Comparison of ENCODE assay signal across 10 cellular contexts in the genomic region with DNA sequence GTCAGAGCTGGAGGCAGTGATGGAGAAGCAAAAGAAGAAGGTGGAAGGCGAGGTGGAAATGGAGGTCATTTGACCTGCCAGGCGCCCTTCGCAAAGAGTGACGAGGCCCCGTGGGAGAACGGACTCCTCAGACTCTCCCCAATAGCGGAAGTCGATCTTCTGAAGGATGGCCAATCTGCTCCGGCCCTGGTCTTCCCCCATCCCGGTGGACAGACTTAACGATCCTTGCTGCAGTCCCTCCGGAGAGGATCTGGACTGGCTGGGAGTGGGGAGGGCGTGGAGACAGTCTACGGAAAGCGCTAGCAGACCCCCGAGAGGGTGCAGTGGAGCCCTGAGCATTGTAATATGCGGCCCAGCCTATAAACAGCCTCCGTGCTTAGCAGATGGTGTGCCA. TPM values are rescaled to one million over a fixed set of nuclear protein-coding genes. Genes with fewer than 3 reads are reported as not detected.
DNase-seq lines count a peak whose midpoint lies in the region; ATAC-seq and TF ChIP-seq lines count a peak whose summit lies in the region.
"Had no signal": no experiment of that assay in that cellular context is flagged by ENCODE, and none has a peak within 500 bp of the region (broad histone marks: within the 10 kb centered on the region; RNA-seq: fewer than 3 reads in every experiment).

No MANE protein-coding gene starts in this region.

- no peaks in the 10 kb centered on the region for H3K9me3 Mint-ChIP-seq in Calu3 (ENCODE audit: low read depth, unreplicated experiment)
- no peaks in the 10 kb centered on the region for H3K9me3 Mint-ChIP-seq in activated T-helper 2 cell treated with anti-CD3 and anti-CD28 coated beads, Interferon-gamma antibody, Interleukin-2, Interleukin-4, amounts not matched to agents 10 μg/mL and 5 μg/mL and 100 μg/mL, durations not matched to agents 14 hours and 24 hours and 36 hours

- intact Hi-C loops in Calu3 (cut with micrococcal nuclease; ENCODE audit: unreplicated experiment): no loop called here
- intact Hi-C loops in activated T-helper 2 cell treated with anti-CD3 and anti-CD28 coated beads, Interferon-gamma antibody, Interleukin-2, Interleukin-4, amounts not matched to agents 10 μg/mL and 5 μg/mL and 100 μg/mL, durations not matched to agents 14 hours and 24 hours and 36 hours (cut with micrococcal nuclease): loop anchor here (10.0 kb wide), 2 partner anchors 77 to 623 kb away; partner anchors contain the start of genes DNAAF3 and LENG9
- intact Hi-C loops in left ventricle myocardium inferior (cut with micrococcal nuclease): no loop called here

- peaks cover 56% of the 10 kb centered on the region for H3K36me3 Mint-ChIP-seq in Calu3 (ENCODE audit: insufficient read depth, unreplicated experiment)
- peaks cover 31% of the 10 kb centered on the region for H3K36me3 Mint-ChIP-seq in activated T-helper 2 cell treated with anti-CD3 and anti-CD28 coated beads, Interferon-gamma antibody, Interleukin-2, Interleukin-4, amounts not matched to agents 10 μg/mL and 5 μg/mL and 100 μg/mL, durations not matched to agents 14 hours and 24 hours and 36 hours (ENCODE audit: low read depth)

- H3K4me3 Mint-ChIP-seq in Calu3 (ENCODE audit: low read depth, unreplicated experiment): no peak overlapping the region
- peak overlapping the region; percentile 37 for H3K4me3 Mint-ChIP-seq in activated T-helper 2 cell treated with anti-CD3 and anti-CD28 coated beads, Interferon-gamma antibody, Interleukin-2, Interleukin-4, amounts not matched to agents 10 μg/mL and 5 μg/mL and 100 μg/mL, durations not matched to agents 14 hours and 24 hours and 36 hours (ENCODE audit: low read depth)

- H3K36me3 ChIP-seq in left ventricle myocardium inferior: peaks cover 23% of the 10 kb centered on the region

- CTCF ChIA-PET in Calu3 (lab: Charles Lee): interaction anchor here (1.2 to 1.5 kb wide), 2 partner anchors 19 to 25 kb away, joined by 3 to 5 read pairs; partner anchors contain the start of gene RDH13

- ATAC-seq in GM19455 (IDR thresholded peaks at IDR 0.05; ENCODE audit: unreplicated experiment): no peak

- peak overlapping the region; percentile 70 for H3K4me3 ChIP-seq in left ventricle myocardium inferior
- H3K4me3 ChIP-seq in retinal pigment epithelial cell (ENCODE audit: low read length): peak overlapping the region; percentile 64
- H3K4me3 ChIP-seq: lung had no signal

- H3K4me1 Mint-ChIP-seq in Calu3 (ENCODE audit: low read depth, unreplicated experiment): no peaks in the 10 kb centered on the region
- peaks cover 14% of the 10 kb centered on the region for H3K4me1 Mint-ChIP-seq in activated T-helper 2 cell treated with anti-CD3 and anti-CD28 coated beads, Interferon-gamma antibody, Interleukin-2, Interleukin-4, amounts not matched to agents 10 μg/mL and 5 μg/mL and 100 μg/mL, durations not matched to agents 14 hours and 24 hours and 36 hours (ENCODE audit: low read depth)

- no peaks in the 10 kb centered on the region for H3K27me3 Mint-ChIP-seq in Calu3 (ENCODE audit: unreplicated experiment)
- H3K27me3 Mint-ChIP-seq in activated T-helper 2 cell treated with anti-CD3 and anti-CD28 coated beads, Interferon-gamma antibody, Interleukin-2, Interleukin-4, amounts not matched to agents 10 μg/mL and 5 μg/mL and 100 μg/mL, durations not matched to agents 14 hours and 24 hours and 36 hours (ENCODE audit: low read depth): peaks cover 40% of the 10 kb centered on the region

- TF ChIP-seq CTCF in Calu3 (IDR thresholded peaks at IDR 0.05; ENCODE audit: unreplicated experiment) (no peak), left ventricle myocardium inferior (IDR thresholded peaks at IDR 0.05; ENCODE audit: borderline replicate concordance) (no peak), retinal pigment epithelial cell (conservative IDR thresholded peaks at IDR 0.05; ENCODE audit: low read depth, low read length) (no peak)

- peaks cover 42% of the 10 kb centered on the region for H3K27me3 ChIP-seq in left ventricle myocardium inferior (ENCODE audit: low read depth)

- DNase-seq in Calu3: no peak
- DNase-seq in activated T-helper 2 cell treated with anti-CD3 and anti-CD28 coated beads, Interferon-gamma antibody, Interleukin-2, Interleukin-4, amounts not matched to agents 10 μg/mL and 5 μg/mL and 100 μg/mL, durations not matched to agents 14 hours and 24 hours and 36 hours (ENCODE audit: low spot score): no peak
- no peak for DNase-seq in left ventricle myocardium inferior
- no peak for DNase-seq in retinal pigment epithelial cell (ENCODE audit: low read depth)
- no peak for DNase-seq in stimulated activated CD4-positive, alpha-beta T cell treated with anti-CD3 and anti-CD28 coated beads, Interleukin-15, amount 100 ng/mL, for 24 hours
- no peak for DNase-seq in HCEC 1CT
- no peak for DNase-seq in NK-92 (lab: John Stamatoyannopoulos, UW; ENCODE audit: unreplicated experiment)

- H3K4me1 ChIP-seq in left ventricle myocardium inferior: peaks cover 42% of the 10 kb centered on the region

- no peak overlapping the region for H3K27ac Mint-ChIP-seq in Calu3 (ENCODE audit: unreplicated experiment)
- no peak overlapping the region for H3K27ac Mint-ChIP-seq in activated T-helper 2 cell treated with anti-CD3 and anti-CD28 coated beads, Interferon-gamma antibody, Interleukin-2, Interleukin-4, amounts not matched to agents 10 μg/mL and 5 μg/mL and 100 μg/mL, durations not matched to agents 14 hours and 24 hours and 36 hours

- peak overlapping the region; percentile 64 for H3K27ac ChIP-seq in left ventricle myocardium inferior (replicated peaks)

- H3K9me3 ChIP-seq in left ventricle myocardium inferior (replicated peaks): no peaks in the 10 kb centered on the region

- TSS peak; percentile 62 for BruUV-seq in Calu3 (replicated peaks; lab: Mats Ljungman, UMichigan)

RNA-seq across cellular contexts. Expression of gene EPS8L1, which starts 11.9 kb away (rescaled TPM):
- 97.3 and 147 TPM in 2 replicates for total RNA-seq in Calu3 (2022)
- 4.9 and 6.6 TPM in 2 replicates for total RNA-seq in activated T-helper 2 cell treated with anti-CD3 and anti-CD28 coated beads, Interferon-gamma antibody, Interleukin-2, Interleukin-4, amounts not matched to agents 10 μg/mL and 5 μg/mL and 100 μg/mL, durations not matched to agents 14 hours and 24 hours and 36 hours
- total RNA-seq in left ventricle myocardium inferior: 0.88 TPM

RNA-seq across cellular contexts. Expression of gene RDH13, which starts 24.6 kb away (rescaled TPM):
- 50.1 and 54.5 TPM in 2 replicates for total RNA-seq in Calu3 (2022)
- total RNA-seq in activated T-helper 2 cell treated with anti-CD3 and anti-CD28 coated beads, Interferon-gamma antibody, Interleukin-2, Interleukin-4, amounts not matched to agents 10 μg/mL and 5 μg/mL and 100 μg/mL, durations not matched to agents 14 hours and 24 hours and 36 hours: 18.3 and 18.9 TPM in 2 replicates
- total RNA-seq in left ventricle myocardium inferior: 53.8 TPM

RNA-seq across cellular contexts. Expression of gene PPP1R12C, which starts 29.9 kb away (rescaled TPM):
- total RNA-seq in Calu3 (2022) (140 and 151 TPM in 2 replicates), left ventricle myocardium inferior (228 TPM)
- total RNA-seq in activated T-helper 2 cell treated with anti-CD3 and anti-CD28 coated beads, Interferon-gamma antibody, Interleukin-2, Interleukin-4, amounts not matched to agents 10 μg/mL and 5 μg/mL and 100 μg/mL, durations not matched to agents 14 hours and 24 hours and 36 hours: 104 and 108 TPM in 2 replicates

RNA-seq across cellular contexts. Expression of gene GP6, which starts 49.5 kb away (rescaled TPM):
- total RNA-seq in Calu3 (2022) (1.3 and 1.9 TPM in 2 replicates), left ventricle myocardium inferior (0.30 TPM)
- 0.37 and 0.50 TPM in 2 replicates for total RNA-seq in activated T-helper 2 cell treated with anti-CD3 and anti-CD28 coated beads, Interferon-gamma antibody, Interleukin-2, Interleukin-4, amounts not matched to agents 10 μg/mL and 5 μg/mL and 100 μg/mL, durations not matched to agents 14 hours and 24 hours and 36 hours
- total RNA-seq: M059J had no signal

Comparison
In these comparisons a context has a peak if more than half of its experiments do, and no peak if none do; other contexts are left out.
1. RNA of gene EPS8L1, which starts 11.9 kb away (total RNA-seq): 97.3 to 147 TPM in Calu3; 4.9 to 6.6 TPM in activated T-helper 2 cell treated with anti-CD3 and anti-CD28 coated beads, Interferon-gamma antibody, Interleukin-2, Interleukin-4, amounts not matched to agents 10 μg/mL and 5 μg/mL and 100 μg/mL, durations not matched to agents 14 hours and 24 hours and 36 hours and 0.88 TPM in left ventricle myocardium inferior (single experiment); every median in the first group is over 10 times any median in the second.